Comparison of ENCODE assay signal across 25 cellular contexts in genomic region chr7:149287622-149288021, GRCh38.
"Had no signal": no experiment of that assay in that cellular context is flagged by ENCODE, and none has a peak within 500 bp of the region (broad histone marks: within the 10 kb centered on the region; RNA-seq: fewer than 3 reads in every experiment).

No MANE protein-coding gene starts in this region.

- H3K9ac ChIP-seq: neural progenitor cell had no signal

- H3K36me3 ChIP-seq: cardiac muscle cell, neural progenitor cell, transverse colon had no signal

- H3K4me2 ChIP-seq: neural progenitor cell, smooth muscle cell had no signal

- H3K27ac Mint-ChIP-seq: activated CD8-positive, alpha-beta memory T cell treated with anti-CD3 and anti-CD28 coated beads, Interleukin-2, amount 10 ng/mL, durations not matched to agents 7 days and 5 days; activated T-helper 1 cell treated with anti-CD3 and anti-CD28 coated beads, Interleukin-12 subunit alpha, Interleukin-12 subunit beta, Interleukin-2, Interleukin-4 antibody, amounts not matched to agents 30 ng/mL and 10 ng/mL and 1 ng/mL, durations not matched to agents 14 hours and 24 hours and 36 hours; endodermal cell; neural progenitor cell; progenitor cell of endocrine pancreas; stimulated activated memory B cell treated with anti-CD40 and anti-IgM and Interleukin-4, amounts not matched to agents 10 μg/mL and 1 μg/mL and 100 μg/mL, for 72 hours; WTC11 had no signal

- H3K27me3 Mint-ChIP-seq: activated CD8-positive, alpha-beta memory T cell treated with anti-CD3 and anti-CD28 coated beads, Interleukin-2, amount 10 ng/mL, durations not matched to agents 7 days and 5 days; stimulated activated memory B cell treated with anti-CD40 and anti-IgM and Interleukin-4, amounts not matched to agents 10 μg/mL and 1 μg/mL and 100 μg/mL, for 72 hours; T-cell had no signal

- H3K9me3 Mint-ChIP-seq: activated T-helper 1 cell treated with anti-CD3 and anti-CD28 coated beads, Interleukin-12 subunit alpha, Interleukin-12 subunit beta, Interleukin-2, Interleukin-4 antibody, amounts not matched to agents 30 ng/mL and 10 ng/mL and 1 ng/mL, durations not matched to agents 14 hours and 24 hours and 36 hours; endodermal cell; neural progenitor cell; stimulated activated memory B cell treated with anti-CD40 and anti-IgM and Interleukin-4, amounts not matched to agents 10 μg/mL and 1 μg/mL and 100 μg/mL, for 72 hours; T-cell; WTC11 had no signal

- DNase-seq: activated CD4-positive, alpha-beta T cell treated with anti-CD3 and anti-CD28 coated beads, Interleukin-2, amount 50 U/mL, for 48 hours; activated CD8-positive, alpha-beta memory T cell treated with anti-CD3 and anti-CD28 coated beads, Interleukin-2, amount 10 ng/mL, durations not matched to agents 7 days and 5 days; activated naive CD4-positive, alpha-beta T cell treated with Interleukin-2 at 50 U/mL for 16 hours; anterior cingulate cortex; cortex of kidney; endodermal cell; lower lobe of right lung; mesendoderm; mucosa of descending colon; retina; sigmoid colon; stimulated activated CD4-positive, alpha-beta T cell treated with anti-CD3 and anti-CD28 coated beads, Interleukin-15, amount 100 ng/mL, for 24 hours; T-cell; T-helper 9 cell; transverse colon had no signal

- H3K27me3 ChIP-seq: body of pancreas, cardiac muscle cell, gastroesophageal sphincter, sigmoid colon, transverse colon had no signal

- H3K4me3 ChIP-seq: body of pancreas, cardiac muscle cell, gastroesophageal sphincter, lower lobe of right lung, mucosa of descending colon, neural progenitor cell, sigmoid colon, smooth muscle cell, transverse colon had no signal

- H3K9me3 ChIP-seq: body of pancreas, gastroesophageal sphincter, lower lobe of right lung, mucosa of descending colon, sigmoid colon, transverse colon had no signal

- H2AFZ ChIP-seq: neural progenitor cell had no signal

- H3K27ac ChIP-seq: cardiac muscle cell, epithelial cell of prostate, gastroesophageal sphincter, lower lobe of right lung, neural progenitor cell, sigmoid colon, transverse colon had no signal

- ATAC-seq: activated CD8-positive, alpha-beta memory T cell treated with anti-CD3 and anti-CD28 coated beads, Interleukin-2, amount 10 ng/mL, durations not matched to agents 7 days and 5 days; gastroesophageal sphincter; lower lobe of right lung; mucosa of descending colon; stimulated activated memory B cell treated with anti-CD40 and anti-IgM and Interleukin-4, amounts not matched to agents 10 μg/mL and 1 μg/mL and 100 μg/mL, for 72 hours; T-cell; WTC11 had no signal

- H3K4me3 Mint-ChIP-seq: activated CD8-positive, alpha-beta memory T cell treated with anti-CD3 and anti-CD28 coated beads, Interleukin-2, amount 10 ng/mL, durations not matched to agents 7 days and 5 days; activated T-helper 1 cell treated with anti-CD3 and anti-CD28 coated beads, Interleukin-12 subunit alpha, Interleukin-12 subunit beta, Interleukin-2, Interleukin-4 antibody, amounts not matched to agents 30 ng/mL and 10 ng/mL and 1 ng/mL, durations not matched to agents 14 hours and 24 hours and 36 hours; endodermal cell; stimulated activated memory B cell treated with anti-CD40 and anti-IgM and Interleukin-4, amounts not matched to agents 10 μg/mL and 1 μg/mL and 100 μg/mL, for 72 hours; WTC11 had no signal

- H3K4me1 ChIP-seq: neural progenitor cell had no signal
